In genomic region chr3:33373082-33373437, GRCh38 we compare ENCODE assay signal across 23 cellular contexts.
DNase-seq lines count a peak whose midpoint lies in the region; ATAC-seq, FAIRE-seq and TF ChIP-seq lines count a peak whose summit lies in the region.
"Had no signal": no experiment of that assay in that cellular context is flagged by ENCODE, and none has a peak within 500 bp of the region (broad histone marks: within the 10 kb centered on the region; RNA-seq: fewer than 3 reads in every experiment).

No MANE protein-coding gene starts in this region.

- H3K36me3 ChIP-seq in GM23248 (ENCODE audit: low read depth) (no peaks in the 10 kb centered on the region), K562 (ENCODE audit: control insufficient read depth, insufficient read depth, low read length) (no peaks in the 10 kb centered on the region), gastrocnemius medialis (no peaks in the 10 kb centered on the region), esophagus muscularis mucosa (peaks cover 0 to 34% (median 15%) of the 10 kb centered on the region in 4 donors)
- H3K36me3 ChIP-seq: pancreas had no signal

- peak; percentile 33 for TF ChIP-seq CTCF in CD4-positive, alpha-beta T cell (IDR thresholded peaks at IDR 0.05)
- no peak for TF ChIP-seq CTCF in K562 (IDR thresholded peaks at IDR 0.05 in 2 of 3, conservative IDR thresholded peaks at IDR 0.05 in 1 of 3; ENCODE audit: insufficient read depth in 2 of 3, low read depth in 1 of 3, low read length in 3 of 3)
- peak in 3 of 5 experiments; percentile 3 to 27 (median 23) for TF ChIP-seq CTCF in gastrocnemius medialis (IDR thresholded peaks at IDR 0.05 in 4 of 5, conservative IDR thresholded peaks at IDR 0.05 in 1 of 5)
- TF ChIP-seq CTCF in esophagus muscularis mucosa (IDR thresholded peaks at IDR 0.05), result no peak

- H3K4me1 Mint-ChIP-seq in CD4-positive, alpha-beta T cell (ENCODE audit: low read depth), result peaks cover 5% of the 10 kb centered on the region
- H3K4me1 Mint-ChIP-seq: nephron progenitor cell had no signal

- TF ChIP-seq RAD21 in K562 (CRISPR knock-in tag; conservative IDR thresholded peaks at IDR 0.05 in 1 of 2, IDR thresholded peaks at IDR 0.05 in 1 of 2), result no peak

- H3K9me2 ChIP-seq in GM23248 (ENCODE audit: insufficient read depth), result no peaks in the 10 kb centered on the region

- H3K36me3 Mint-ChIP-seq in CD4-positive, alpha-beta T cell (ENCODE audit: low read depth), result no peaks in the 10 kb centered on the region
- H3K36me3 Mint-ChIP-seq: activated naive CD8-positive, alpha-beta T cell treated with anti-CD3 and anti-CD28 coated beads, Interleukin-2, amount 10 ng/mL, durations not matched to agents 7 days and 5 days; CD4-positive, alpha-beta memory T cell had no signal

- no peaks in the 10 kb centered on the region for H4K20me1 ChIP-seq in GM23248 (ENCODE audit: insufficient read depth)
- H4K20me1 ChIP-seq in K562 (replicated peaks; ENCODE audit: control insufficient read depth, insufficient read depth, low read length), result no peaks in the 10 kb centered on the region

- H3K9me3 ChIP-seq in CD4-positive, alpha-beta T cell (ENCODE audit: control insufficient read depth, low read length), result no peaks in the 10 kb centered on the region
- H3K9me3 ChIP-seq in GM23248 (ENCODE audit: low read depth) (no peaks in the 10 kb centered on the region), K562 (replicated peaks; ENCODE audit: control insufficient read depth, insufficient read depth, low read depth, low read length) (no peaks in the 10 kb centered on the region), gastrocnemius medialis (no peaks in the 10 kb centered on the region), esophagus muscularis mucosa (no peaks in the 10 kb centered on the region)
- H3K9me3 ChIP-seq: pancreas, SJSA1, upper lobe of right lung had no signal

- H2AFZ ChIP-seq in GM23248, result peak overlapping the region; percentile 55; the same call in 1 of the 2 replicates
- H2AFZ ChIP-seq in K562 (ENCODE audit: low read depth, low read length), result peak overlapping the region; percentile 23
- H2AFZ ChIP-seq: GM23338, hepatocyte had no signal

- H3K27me3 Mint-ChIP-seq in CD4-positive, alpha-beta T cell, result peaks cover 16% of the 10 kb centered on the region

- intact Hi-C loops in CD4-positive, alpha-beta T cell (cut with DNase I, micrococcal nuclease), result loop anchor here (2.0 to 10.0 kb wide), 5 partner anchors 241 to 638 kb away; partner anchors contain the start of gene CLASP2 (in 1 of the 2)
- intact Hi-C loops in K562 (cut with micrococcal nuclease), result loop anchor here (1.0 to 5.0 kb wide), 2 partner anchors 116 to 426 kb away; no protein-coding TSS in a partner anchor
- intact Hi-C loops in gastrocnemius medialis (cut with DNase I; ENCODE audit: low total_unique reads), result no loop called here
- intact Hi-C loops in esophagus muscularis mucosa (cut with DNase I), result loop anchor here (1.0 to 10.0 kb wide), 2 partner anchors 242 to 428 kb away; no protein-coding TSS in a partner anchor

- in situ Hi-C loops in GM23248 (cut with MboI), result loop anchor here (5.0 kb wide), 1 partner anchor 241 kb away; no protein-coding TSS in a partner anchor
- in situ Hi-C loops in K562 (cut with MboI), result loop anchor here (5.0 to 10.0 kb wide), 2 partner anchors 241 to 418 kb away; partner anchors contain the start of gene CCR4
- in situ Hi-C loops in gastrocnemius medialis (cut with MboI; ENCODE audit: low sequenced_read_pairs in 4 of 4), result loop anchor here in 3 of 4 donors (5.0 to 10.0 kb wide), 2 partner anchors 238 to 241 kb away; no protein-coding TSS in a partner anchor
- in situ Hi-C loops in KBM-7 (cut with MboI; ENCODE audit: low pct_unique_long_range_greater_than_20kb, low sequenced_read_pairs), result loop anchor here (10.0 kb wide), 1 partner anchor 238 kb away; no protein-coding TSS in a partner anchor

- no TSS peak for BruUV-seq in K562 (replicated peaks; lab: Mats Ljungman, UMichigan)

- DNase-seq in CD4-positive, alpha-beta T cell, result no peak
- no peak for DNase-seq in GM23248
- no peak for DNase-seq in K562 (ENCODE audit: extremely low read depth in 1 of 4, low spot score in 3 of 4)
- DNase-seq in gastrocnemius medialis, result no peak
- no peak for DNase-seq in KBM-7
- DNase-seq in esophagus muscularis mucosa (ENCODE audit: extremely low spot score), result no peak
- DNase-seq: activated naive CD8-positive, alpha-beta T cell treated with anti-CD3 and anti-CD28 coated beads, Interleukin-2, amount 10 ng/mL, durations not matched to agents 7 days and 5 days; aorta; DMS153; NCI-H1436; upper lobe of right lung had no signal

- 41 to 50% methylated on average over 6 of the region's 6 CpGs for WGBS in GM23248 (ENCODE audit: low coverage in 1 of 2, low lambda C conversion rate in 2 of 2, missing lambda C conversion rate in 2 of 2), 2 experiments
- 29% methylated on average over 6 of the region's 6 CpGs for WGBS in K562 (ENCODE audit: insufficient coverage, low coverage, missing lambda C conversion rate)
- 52% methylated on average over 6 of the region's 6 CpGs for WGBS in esophagus muscularis mucosa

- no peaks in the 10 kb centered on the region for H3K9me3 Mint-ChIP-seq in CD4-positive, alpha-beta T cell
- H3K9me3 Mint-ChIP-seq: activated CD4-positive, alpha-beta T cell treated with anti-CD3 and anti-CD28 coated beads, Interleukin-2, amount 10 ng/mL, durations not matched to agents 24 days and 14 days; activated naive CD8-positive, alpha-beta T cell treated with anti-CD3 and anti-CD28 coated beads, Interleukin-2, amount 10 ng/mL, durations not matched to agents 7 days and 5 days; dendritic cell treated with granulocyte-macrophage colony-stimulating factor and Interleukin-4, amounts not matched to agents 40 ng/mL and 50 ng/mL, for 4 days had no signal

- no peaks in the 10 kb centered on the region for H3F3A ChIP-seq in GM23248 (ENCODE audit: insufficient read depth)

- POLR2A ChIA-PET in CD4-positive, alpha-beta T cell (lab: Charles Lee), result interaction anchor here (0.9 to 1.3 kb wide), 4 partner anchors 12 to 426 kb away, joined by 3 to 5 read pairs (median 4); partner anchors contain the start of genes CRTAP and UBP1
- POLR2A ChIA-PET in K562 (lab: Yijun Ruan, JAX), result interaction anchor here (0.5 to 2.8 kb wide), 14 partner anchors 9 to 426 kb away, joined by 3 to 14 read pairs (median 4); no protein-coding TSS in a partner anchor

- no peaks in the 10 kb centered on the region for H3K9me1 ChIP-seq in K562 (ENCODE audit: control insufficient read depth, insufficient read depth, low read length)

- TF ChIP-seq POLR2A in K562 (conservative IDR thresholded peaks at IDR 0.05) (no peak), gastrocnemius medialis (IDR thresholded peaks at IDR 0.05) (no peak), esophagus muscularis mucosa (IDR thresholded peaks at IDR 0.05; ENCODE audit: low read depth) (no peak)

- H3K79me2 ChIP-seq in GM23248 (ENCODE audit: insufficient read depth), result no peaks in the 10 kb centered on the region
- H3K79me2 ChIP-seq in K562 (ENCODE audit: control insufficient read depth, insufficient read depth, low read length), result no peaks in the 10 kb centered on the region
- H3K79me2 ChIP-seq: hepatocyte had no signal

- peak overlapping the region; percentile 58; the same call in 1 of the 2 replicates for H3K4me3 ChIP-seq in GM23248
- H3K4me3 ChIP-seq in K562, result no peak overlapping the region
- H3K4me3 ChIP-seq in gastrocnemius medialis, result no peak overlapping the region
- H3K4me3 ChIP-seq in esophagus muscularis mucosa, result no peak overlapping the region
- H3K4me3 ChIP-seq: GM23338, hepatocyte, lung, pancreas, SJSA1, skin epidermis, upper lobe of right lung had no signal

- CTCF ChIA-PET in CD4-positive, alpha-beta T cell (lab: Charles Lee), result interaction anchor here (0.6 to 1.6 kb wide), 8 partner anchors 10 to 448 kb away, joined by 3 to 12 read pairs (median 5); no protein-coding TSS in a partner anchor
- CTCF ChIA-PET in K562 (lab: Yijun Ruan, JAX; ENCODE audit: low intra/inter-chr PET ratio), result interaction anchor here (0.6 to 3.2 kb wide), 4 partner anchors 241 to 681 kb away, joined by 4 to 50 read pairs (median 8); no protein-coding TSS in a partner anchor

- H3K4me2 ChIP-seq in GM23248 (ENCODE audit: unreplicated experiment), result peak overlapping the region; percentile 73
- H3K4me2 ChIP-seq in K562 (ENCODE audit: insufficient read depth, low read length), result no peak overlapping the region; the same call in 1 of the 2 replicates
- H3K4me2 ChIP-seq: GM23338 had no signal

- no peaks in the 10 kb centered on the region for H3K27me3 ChIP-seq in CD4-positive, alpha-beta T cell (ENCODE audit: control insufficient read depth, insufficient read depth, low read length)
- H3K27me3 ChIP-seq in GM23248 (replicated peaks; ENCODE audit: insufficient read depth) (no peaks in the 10 kb centered on the region), K562 (ENCODE audit: control insufficient read depth in 2 of 2, insufficient read depth in 2 of 2, low read length in 2 of 2) (no peaks in the 10 kb centered on the region), gastrocnemius medialis (no peaks in the 10 kb centered on the region), esophagus muscularis mucosa (no peaks in the 10 kb centered on the region)
- H3K27me3 ChIP-seq: hepatocyte, pancreas, SJSA1, upper lobe of right lung had no signal

- H3K27ac ChIP-seq in CD4-positive, alpha-beta T cell (ENCODE audit: low read depth, low read length), result no peak overlapping the region
- no peak overlapping the region for H3K27ac ChIP-seq in GM23248
- H3K27ac ChIP-seq in K562 (ENCODE audit: extremely low read depth, low read depth, low read length), result no peak overlapping the region
- H3K27ac ChIP-seq in gastrocnemius medialis, result no peak overlapping the region
- H3K27ac ChIP-seq in esophagus muscularis mucosa (replicated peaks in 1 of 4), result no peak overlapping the region
- H3K27ac ChIP-seq: hepatocyte, pancreas, SJSA1, skin epidermis, upper lobe of right lung had no signal

- TF ChIP-seq EP300 in K562 (IDR thresholded peaks at IDR 0.05; ENCODE audit: low read length) (no peak), esophagus muscularis mucosa (IDR thresholded peaks at IDR 0.05) (no peak)

- no peak overlapping the region for H3K27ac Mint-ChIP-seq in CD4-positive, alpha-beta T cell
- H3K27ac Mint-ChIP-seq: activated CD4-positive, alpha-beta T cell treated with anti-CD3 and anti-CD28 coated beads, Interleukin-2, amount 10 ng/mL, durations not matched to agents 24 days and 14 days; activated naive CD8-positive, alpha-beta T cell treated with anti-CD3 and anti-CD28 coated beads, Interleukin-2, amount 10 ng/mL, durations not matched to agents 7 days and 5 days; dendritic cell treated with granulocyte-macrophage colony-stimulating factor and Interleukin-4, amounts not matched to agents 40 ng/mL and 50 ng/mL, for 4 days; GM23338; nephron progenitor cell had no signal

- no peak overlapping the region for H3K9ac ChIP-seq in GM23248
- no peak overlapping the region for H3K9ac ChIP-seq in K562 (ENCODE audit: insufficient read depth in 1 of 2, low read depth in 2 of 2, low read length in 2 of 2)

- ATAC-seq in CD4-positive, alpha-beta T cell (ENCODE audit: poor library complexity), result no peak
- ATAC-seq in K562 (no peak; the same call in 2 of the 3 replicates), gastrocnemius medialis (peak in 1 of 2 donors; percentile 29), GM21786 (IDR thresholded peaks at IDR 0.05; ENCODE audit: unreplicated experiment) (no peak)

- no peak overlapping the region for H3K4me3 Mint-ChIP-seq in CD4-positive, alpha-beta T cell
- H3K4me3 Mint-ChIP-seq: activated CD4-positive, alpha-beta T cell treated with anti-CD3 and anti-CD28 coated beads, Interleukin-2, amount 10 ng/mL, durations not matched to agents 24 days and 14 days; activated naive CD8-positive, alpha-beta T cell treated with anti-CD3 and anti-CD28 coated beads, Interleukin-2, amount 10 ng/mL, durations not matched to agents 7 days and 5 days; dendritic cell treated with granulocyte-macrophage colony-stimulating factor and Interleukin-4, amounts not matched to agents 40 ng/mL and 50 ng/mL, for 4 days; GM23338; nephron progenitor cell had no signal

- FAIRE-seq in K562 (lab: Jason Lieb, UNC), result no peak
- FAIRE-seq: frontal cortex, pancreas had no signal

- peaks cover 6% of the 10 kb centered on the region; the same call in 1 of the 2 replicates for H3K4me1 ChIP-seq in GM23248 (ENCODE audit: insufficient read depth)
- H3K4me1 ChIP-seq in K562 (replicated peaks in 1 of 2; ENCODE audit: control insufficient read depth in 2 of 2, insufficient read depth in 2 of 2, low read length in 2 of 2), result no peaks in the 10 kb centered on the region; a peak in 2 of 5 replicates
- H3K4me1 ChIP-seq in gastrocnemius medialis, result peaks cover 4% of the 10 kb centered on the region in 2 donors
- peaks cover 0 to 10% (median 4%) of the 10 kb centered on the region in 4 donors for H3K4me1 ChIP-seq in esophagus muscularis mucosa

Comparison
In these comparisons a context has a peak if more than half of its experiments do, and no peak if none do; other contexts are left out.
1. CTCF ChIP-seq: peak in CD4-positive, alpha-beta T cell (single experiment) and gastrocnemius medialis (3 of 5); none in K562 (0 of 3) and esophagus muscularis mucosa (0 of 3).